Comparison of ENCODE assay signal across 1 cellular context in genomic region chr17:82452162-82452561, GRCh38.
TF ChIP-seq lines count a peak whose summit lies in the region.

No MANE protein-coding gene starts in this region.

TF ChIP-seq in K562, 482 proteins besides CTCF, POLR2A, EP300 and RAD21:
- TF ChIP-seq CHD1 (IDR thresholded peaks at IDR 0.05; ENCODE audit: low read length) = no peak
- TF ChIP-seq THRB (CRISPR knock-in tag; conservative IDR thresholded peaks at IDR 0.05) = no peak
- TF ChIP-seq ZNF79 (CRISPR knock-in tag; IDR thresholded peaks at IDR 0.05; ENCODE audit: low read depth) = no peak
- TF ChIP-seq CBFA2T3 (IDR thresholded peaks at IDR 0.05) = peak; percentile 64
- no peak for TF ChIP-seq ZNF830 (CRISPR knock-in tag; IDR thresholded peaks at IDR 0.05)
- TF ChIP-seq SMARCA5 (IDR thresholded peaks at IDR 0.05) = no peak
- no peak for TF ChIP-seq TFE3 (CRISPR knock-in tag; IDR thresholded peaks at IDR 0.05)
- TF ChIP-seq HNRNPUL1 (IDR thresholded peaks at IDR 0.05; ENCODE audit: low read length) = no peak
- TF ChIP-seq ZNF232 (CRISPR knock-in tag; IDR thresholded peaks at IDR 0.05) = no peak
- TF ChIP-seq FOXP1 (CRISPR knock-in tag; IDR thresholded peaks at IDR 0.05) = no peak
- TF ChIP-seq ARID1B (IDR thresholded peaks at IDR 0.05) = 0 out of 2 replicates have a peak, but pooled peaks have one; percentile 15
- no peak for TF ChIP-seq NCOA4 (IDR thresholded peaks at IDR 0.05; ENCODE audit: partially characterized antibody)
- TF ChIP-seq, protein P1, sequence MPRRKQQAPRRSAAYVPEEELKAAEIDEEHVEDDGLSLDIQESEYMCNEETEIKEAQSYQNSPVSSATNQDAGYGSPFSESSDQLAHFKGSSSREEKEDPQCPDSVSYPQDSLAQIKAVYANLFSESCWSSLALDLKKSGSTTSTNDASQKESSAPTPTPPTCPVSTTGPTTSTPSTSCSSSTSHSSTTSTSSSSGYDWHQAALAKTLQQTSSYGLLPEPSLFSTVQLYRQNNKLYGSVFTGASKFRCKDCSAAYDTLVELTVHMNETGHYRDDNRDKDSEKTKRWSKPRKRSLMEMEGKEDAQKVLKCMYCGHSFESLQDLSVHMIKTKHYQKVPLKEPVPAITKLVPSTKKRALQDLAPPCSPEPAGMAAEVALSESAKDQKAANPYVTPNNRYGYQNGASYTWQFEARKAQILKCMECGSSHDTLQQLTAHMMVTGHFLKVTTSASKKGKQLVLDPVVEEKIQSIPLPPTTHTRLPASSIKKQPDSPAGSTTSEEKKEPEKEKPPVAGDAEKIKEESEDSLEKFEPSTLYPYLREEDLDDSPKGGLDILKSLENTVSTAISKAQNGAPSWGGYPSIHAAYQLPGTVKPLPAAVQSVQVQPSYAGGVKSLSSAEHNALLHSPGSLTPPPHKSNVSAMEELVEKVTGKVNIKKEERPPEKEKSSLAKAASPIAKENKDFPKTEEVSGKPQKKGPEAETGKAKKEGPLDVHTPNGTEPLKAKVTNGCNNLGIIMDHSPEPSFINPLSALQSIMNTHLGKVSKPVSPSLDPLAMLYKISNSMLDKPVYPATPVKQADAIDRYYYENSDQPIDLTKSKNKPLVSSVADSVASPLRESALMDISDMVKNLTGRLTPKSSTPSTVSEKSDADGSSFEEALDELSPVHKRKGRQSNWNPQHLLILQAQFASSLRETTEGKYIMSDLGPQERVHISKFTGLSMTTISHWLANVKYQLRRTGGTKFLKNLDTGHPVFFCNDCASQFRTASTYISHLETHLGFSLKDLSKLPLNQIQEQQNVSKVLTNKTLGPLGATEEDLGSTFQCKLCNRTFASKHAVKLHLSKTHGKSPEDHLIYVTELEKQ (CRISPR knock-in tag; IDR thresholded peaks at IDR 0.05) = no peak
- peak; percentile 22; the same call in 1 of the 2 replicates for TF ChIP-seq TAL1 (IDR thresholded peaks at IDR 0.05)
- TF ChIP-seq HMG20A (CRISPR knock-in tag; conservative IDR thresholded peaks at IDR 0.05) = no peak
- TF ChIP-seq NCOR1 (IDR thresholded peaks at IDR 0.05) = no peak
- no peak for TF ChIP-seq ZNF224 (CRISPR knock-in tag; IDR thresholded peaks at IDR 0.05)
- no peak for TF ChIP-seq CBFA2T2 (conservative IDR thresholded peaks at IDR 0.05)
- TF ChIP-seq CEBPZ (IDR thresholded peaks at IDR 0.05; ENCODE audit: borderline replicate concordance, low read depth, low read length) = no peak
- no peak for TF ChIP-seq ZNF561 (CRISPR knock-in tag; conservative IDR thresholded peaks at IDR 0.05)
- no peak for TF ChIP-seq PHF8 (IDR thresholded peaks at IDR 0.05; ENCODE audit: borderline replicate concordance, low read length)
- TF ChIP-seq, protein P2, sequence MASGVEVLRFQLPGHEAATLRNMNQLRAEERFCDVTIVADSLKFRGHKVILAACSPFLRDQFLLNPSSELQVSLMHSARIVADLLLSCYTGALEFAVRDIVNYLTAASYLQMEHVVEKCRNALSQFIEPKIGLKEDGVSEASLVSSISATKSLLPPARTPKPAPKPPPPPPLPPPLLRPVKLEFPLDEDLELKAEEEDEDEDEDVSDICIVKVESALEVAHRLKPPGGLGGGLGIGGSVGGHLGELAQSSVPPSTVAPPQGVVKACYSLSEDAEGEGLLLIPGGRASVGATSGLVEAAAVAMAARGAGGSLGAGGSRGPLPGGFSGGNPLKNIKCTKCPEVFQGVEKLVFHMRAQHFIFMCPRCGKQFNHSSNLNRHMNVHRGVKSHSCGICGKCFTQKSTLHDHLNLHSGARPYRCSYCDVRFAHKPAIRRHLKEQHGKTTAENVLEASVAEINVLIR (CRISPR knock-in tag; IDR thresholded peaks at IDR 0.05) = no peak
- TF ChIP-seq SREBF2 (CRISPR knock-in tag; IDR thresholded peaks at IDR 0.05) = no peak
- TF ChIP-seq SOX6 (IDR thresholded peaks at IDR 0.05) = 0 out of 2 replicates have a peak, but pooled peaks have one; percentile 13
- no peak for TF ChIP-seq HDAC1 (IDR thresholded peaks at IDR 0.05)
- TF ChIP-seq SPI1 (IDR thresholded peaks at IDR 0.05; ENCODE audit: borderline replicate concordance, low read depth, low read length) = peak; percentile 54; the same call in 1 of the 2 replicates
- TF ChIP-seq MECOM (CRISPR knock-in tag; IDR thresholded peaks at IDR 0.05) = no peak
- no peak for TF ChIP-seq RBM14 (IDR thresholded peaks at IDR 0.05; ENCODE audit: borderline replicate concordance, insufficient read depth, low read depth, low read length)
- TF ChIP-seq TEAD4 (IDR thresholded peaks at IDR 0.05; ENCODE audit: low read length) = peak; percentile 19; the same call in 1 of the 2 replicates
- no peak for TF ChIP-seq TEAD4 (CRISPR knock-in tag; IDR thresholded peaks at IDR 0.05; ENCODE audit: borderline replicate concordance)
- no peak for TF ChIP-seq SRSF7 (optimal IDR thresholded peaks at IDR 0.05; ENCODE audit: low read depth, low read length)
- TF ChIP-seq ZSCAN32 (CRISPR knock-in tag; IDR thresholded peaks at IDR 0.05) = no peak
- TF ChIP-seq, protein P3, sequence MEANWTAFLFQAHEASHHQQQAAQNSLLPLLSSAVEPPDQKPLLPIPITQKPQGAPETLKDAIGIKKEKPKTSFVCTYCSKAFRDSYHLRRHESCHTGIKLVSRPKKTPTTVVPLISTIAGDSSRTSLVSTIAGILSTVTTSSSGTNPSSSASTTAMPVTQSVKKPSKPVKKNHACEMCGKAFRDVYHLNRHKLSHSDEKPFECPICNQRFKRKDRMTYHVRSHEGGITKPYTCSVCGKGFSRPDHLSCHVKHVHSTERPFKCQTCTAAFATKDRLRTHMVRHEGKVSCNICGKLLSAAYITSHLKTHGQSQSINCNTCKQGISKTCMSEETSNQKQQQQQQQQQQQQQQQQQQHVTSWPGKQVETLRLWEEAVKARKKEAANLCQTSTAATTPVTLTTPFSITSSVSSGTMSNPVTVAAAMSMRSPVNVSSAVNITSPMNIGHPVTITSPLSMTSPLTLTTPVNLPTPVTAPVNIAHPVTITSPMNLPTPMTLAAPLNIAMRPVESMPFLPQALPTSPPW (CRISPR knock-in tag; IDR thresholded peaks at IDR 0.05) = peak; percentile 16; the same call in 1 of the 2 replicates
- no peak for TF ChIP-seq ZNF76 (CRISPR knock-in tag; IDR thresholded peaks at IDR 0.05; ENCODE audit: borderline replicate concordance)
- TF ChIP-seq ZEB2 (IDR thresholded peaks at IDR 0.05) = peak; percentile 69
- TF ChIP-seq BRD9 (IDR thresholded peaks at IDR 0.05; ENCODE audit: low read depth, partially characterized antibody) = no peak
- TF ChIP-seq CBFB (CRISPR knock-in tag; IDR thresholded peaks at IDR 0.05) = no peak
- no peak for TF ChIP-seq ZNF740 (CRISPR knock-in tag; IDR thresholded peaks at IDR 0.05)
- TF ChIP-seq ZNF740 (tag; IDR thresholded peaks at IDR 0.05) = no peak
